ENCODE assay signal across 17 cellular contexts in the genomic region with DNA sequence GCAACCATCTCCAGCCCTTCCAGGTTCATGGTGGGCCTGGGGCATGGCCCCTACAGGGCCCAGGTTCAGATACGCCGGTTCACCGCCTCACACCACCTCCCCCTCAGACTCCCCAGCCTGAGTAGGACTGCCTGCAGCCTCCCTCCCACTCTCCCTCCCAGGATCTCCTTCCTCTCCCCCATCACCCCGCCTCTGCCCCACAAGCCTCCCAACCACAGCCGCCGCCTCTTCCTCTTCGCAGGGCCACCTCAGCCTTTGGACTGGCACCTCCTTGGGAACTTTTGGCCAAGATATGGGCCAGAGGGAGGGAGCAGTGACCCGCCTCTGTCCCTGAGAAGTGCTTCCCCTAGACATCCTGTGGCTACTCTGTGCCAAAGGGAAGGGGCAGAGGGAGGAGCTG. TPM values are rescaled to one million over a fixed set of nuclear protein-coding genes. Genes with fewer than 3 reads are reported as not detected.
A peak's percentile ranks its signal among the peaks of the same experiment; 100 is the strongest.
DNase-seq lines count a peak whose midpoint lies in the region; ATAC-seq, FAIRE-seq and TF ChIP-seq lines count a peak whose summit lies in the region.
"Had no signal": no experiment of that assay in that cellular context is flagged by ENCODE, and none has a peak within 500 bp of the region (broad histone marks: within the 10 kb centered on the region; RNA-seq: fewer than 3 reads in every experiment).

No MANE protein-coding gene starts in this region.

- H2BK120ac ChIP-seq in H9 (ENCODE audit: low read depth, low read length, poor library complexity, severe bottlenecking) = no peak overlapping the region

- H2BK12ac ChIP-seq in H9 (ENCODE audit: insufficient read length, low read depth, low read length) = no peak overlapping the region

- no peak overlapping the region for H3K4me3 ChIP-seq in K562
- H3K4me3 ChIP-seq: breast epithelium, heart left ventricle, pancreas had no signal

- H2AK5ac ChIP-seq in H9 (ENCODE audit: insufficient read length, low read length) = no peak overlapping the region

- no peak for TF ChIP-seq RAD21 in K562 (CRISPR knock-in tag; conservative IDR thresholded peaks at IDR 0.05 in 1 of 2, IDR thresholded peaks at IDR 0.05 in 1 of 2)

- H3K23me2 ChIP-seq in H9 (ENCODE audit: insufficient read length, low read depth, low read length, poor library complexity, severe bottlenecking) = peaks cover 15% of the 10 kb centered on the region

- POLR2A ChIA-PET in K562 (lab: Yijun Ruan, JAX) = no interaction called here

- H3K9me3 Mint-ChIP-seq in H9 = no peaks in the 10 kb centered on the region

- TF ChIP-seq CTCF in K562 (IDR thresholded peaks at IDR 0.05 in 2 of 3, conservative IDR thresholded peaks at IDR 0.05 in 1 of 3; ENCODE audit: insufficient read depth in 2 of 3, low read depth in 1 of 3, low read length in 3 of 3) = no peak
- no peak for TF ChIP-seq CTCF in H9 (conservative IDR thresholded peaks at IDR 0.05)

- no peak overlapping the region for H2AFZ ChIP-seq in K562 (ENCODE audit: low read depth, low read length)
- H2AFZ ChIP-seq in H9 (ENCODE audit: low read length) = no peak overlapping the region

- no peak overlapping the region; a peak in 1 of 7 replicates for H3K27ac Mint-ChIP-seq in H9

- no peak overlapping the region for H4K8ac ChIP-seq in H9 (replicated peaks; ENCODE audit: insufficient read length, low read depth, low read length)

- H3K23ac ChIP-seq in H9 (ENCODE audit: insufficient read length, low read depth, low read length) = no peak overlapping the region

- peaks cover 2% of the 10 kb centered on the region; the same call in 1 of the 3 replicates for H3K36me3 ChIP-seq in K562 (ENCODE audit: control insufficient read depth, insufficient read depth, low read length)
- H3K36me3 ChIP-seq: breast epithelium, heart left ventricle, pancreas had no signal

- H3K4me1 Mint-ChIP-seq in H9 = peaks cover 19 to 35% of the 10 kb centered on the region in 2 experiments

- in situ Hi-C loops in K562 (cut with MboI) = loop anchor here (25.0 kb wide), 4 partner anchors 528 to 778 kb away; a partner anchor contains a TSS

- H3K9me1 ChIP-seq in K562 (ENCODE audit: control insufficient read depth, insufficient read depth, low read length) = peaks cover 6% of the 10 kb centered on the region

- H3K4me1 ChIP-seq in K562 (replicated peaks in 1 of 2; ENCODE audit: control insufficient read depth in 2 of 2, insufficient read depth in 2 of 2, low read length in 2 of 2) (peaks cover 28 to 35% of the 10 kb centered on the region in 2 experiments), H9 (ENCODE audit: insufficient read depth, low read length) (peaks cover 9% of the 10 kb centered on the region; the same call in 1 of the 2 replicates)
- H3K4me1 ChIP-seq: breast epithelium had no signal

- no peak overlapping the region for H3K18ac ChIP-seq in H9 (ENCODE audit: insufficient read length, low read depth, low read length)

- H3K4me3 Mint-ChIP-seq in H9 = no peak overlapping the region

- no peaks in the 10 kb centered on the region for H3K79me1 ChIP-seq in H9 (ENCODE audit: insufficient read depth, low read depth, low read length, poor library complexity, severe bottlenecking)

- no peaks in the 10 kb centered on the region for H3K9me3 ChIP-seq in K562 (replicated peaks; ENCODE audit: control insufficient read depth, insufficient read depth, low read depth, low read length)
- H3K9me3 ChIP-seq in H9 (ENCODE audit: control insufficient read depth, low read depth, low read length) = no peaks in the 10 kb centered on the region
- H3K9me3 ChIP-seq: breast epithelium, heart left ventricle, pancreas had no signal

- no peak overlapping the region; the same call in 1 of the 2 replicates for H3K14ac ChIP-seq in H9 (ENCODE audit: insufficient read depth, low read length)

- H3K79me2 ChIP-seq in K562 (ENCODE audit: control insufficient read depth, insufficient read depth, low read length) = peaks cover 5% of the 10 kb centered on the region; the same call in 2 of the 3 replicates
- H3K79me2 ChIP-seq in H9 (ENCODE audit: insufficient read depth, low read length) = no peaks in the 10 kb centered on the region

- H2BK15ac ChIP-seq in H9 (ENCODE audit: low read depth, low read length) = no peak overlapping the region

- no peak overlapping the region for H3K4ac ChIP-seq in H9 (ENCODE audit: low read depth, low read length)

- peaks cover 10% of the 10 kb centered on the region for H3K27me3 Mint-ChIP-seq in H9 (ENCODE audit: low read depth)

- H4K20me1 ChIP-seq in K562 (replicated peaks; ENCODE audit: control insufficient read depth, insufficient read depth, low read length) (0 out of 2 replicates have a peak, but pooled peaks cover 12% of the 10 kb centered on the region), H9 (ENCODE audit: control insufficient read depth, insufficient read depth, insufficient read length) (peaks cover 3% of the 10 kb centered on the region)

- TF ChIP-seq POLR2A in K562 (conservative IDR thresholded peaks at IDR 0.05) = no peak

- H3K27ac ChIP-seq in K562 (ENCODE audit: extremely low read depth, low read depth, low read length) (no peak overlapping the region), H9 (ENCODE audit: insufficient read length, low read depth, low read length) (no peak overlapping the region)
- H3K27ac ChIP-seq: breast epithelium, heart left ventricle, pancreas had no signal

- H3K4me2 ChIP-seq in K562 (ENCODE audit: insufficient read depth, low read length) = no peak overlapping the region
- no peak overlapping the region for H3K4me2 ChIP-seq in H9 (ENCODE audit: insufficient read depth, insufficient read length, low read length)

- H3K27me3 ChIP-seq in K562 (ENCODE audit: control insufficient read depth in 2 of 2, insufficient read depth in 2 of 2, low read length in 2 of 2) (no peaks in the 10 kb centered on the region), H9 (ENCODE audit: insufficient read depth, low read length) (no peaks in the 10 kb centered on the region)
- H3K27me3 ChIP-seq: breast epithelium, heart left ventricle, pancreas had no signal

- no peak for TF ChIP-seq EP300 in K562 (IDR thresholded peaks at IDR 0.05; ENCODE audit: low read length)

- intact Hi-C loops in K562 (cut with micrococcal nuclease) = no loop called here

- ATAC-seq in K562 (no peak), GM21737 (IDR thresholded peaks at IDR 0.05; ENCODE audit: unreplicated experiment) (no peak), GM18870 (IDR thresholded peaks at IDR 0.05; ENCODE audit: unreplicated experiment) (no peak), GM19328 (IDR thresholded peaks at IDR 0.05; ENCODE audit: unreplicated experiment) (no peak)
- ATAC-seq: heart left ventricle, pancreas had no signal

- H3K9ac ChIP-seq in K562 (ENCODE audit: insufficient read depth in 1 of 2, low read depth in 2 of 2, low read length in 2 of 2) = peak overlapping the region in 1 of 2 experiments; percentile 84; a peak in 2 of 4 replicates
- H3K9ac ChIP-seq in H9 (ENCODE audit: extremely low read depth, insufficient read length, low read length) = no peak overlapping the region

- no peak overlapping the region for H4K91ac ChIP-seq in H9 (ENCODE audit: insufficient read length, low read depth, low read length)

- no peak for FAIRE-seq in K562 (lab: Jason Lieb, UNC)
- FAIRE-seq: endothelial cell of umbilical vein, pancreas had no signal

- CTCF ChIA-PET in K562 (lab: Yijun Ruan, JAX; ENCODE audit: low intra/inter-chr PET ratio) = no interaction called here

- no peak overlapping the region for H3K56ac ChIP-seq in H9 (ENCODE audit: insufficient read length, low read depth, low read length)

- no peak overlapping the region for H4K5ac ChIP-seq in H9 (ENCODE audit: insufficient read length, low read depth, low read length)

- WGBS in K562 (ENCODE audit: insufficient coverage, low coverage, missing lambda C conversion rate) = 25% methylated on average over 5 of the region's 8 CpGs
- WGBS in H9 (ENCODE audit: extremely low coverage, insufficient read length, low lambda C conversion rate) = no CpG with 5 or more reads among the region's 8 CpGs

- H2BK5ac ChIP-seq in H9 (ENCODE audit: insufficient read length, low read length) = no peak overlapping the region

- BruUV-seq in K562 (replicated peaks; lab: Mats Ljungman, UMichigan) = no TSS peak

- H2BK20ac ChIP-seq in H9 (ENCODE audit: low read depth, low read length, poor library complexity, severe bottlenecking) = no peak overlapping the region

- no peaks in the 10 kb centered on the region for H3K36me3 Mint-ChIP-seq in H9 (ENCODE audit: insufficient read depth in 1 of 3, low read depth in 3 of 3)

- peak; percentile 11 for DNase-seq in stimulated activated CD4-positive, alpha-beta T cell treated with anti-CD3 and anti-CD28 coated beads, Interleukin-4, amount 100 ng/mL, for 1 hour
- DNase-seq in stimulated activated CD4-positive, alpha-beta T cell treated with anti-CD3 and anti-CD28 coated beads, Interleukin-12 subunit alpha, Interleukin-12 subunit beta, amount 100 ng/mL, for 4 hours = no peak
- DNase-seq in NOMO-1 treated with dmso at 0.1 percent for 144 hours (lab: John Stamatoyannopoulos, UW; ENCODE audit: unreplicated experiment) (peak; percentile 24), K562 (ENCODE audit: extremely low read depth in 1 of 4, low spot score in 3 of 4) (peak; percentile 17 to 33 (median 22)), H9 (no peak)
- DNase-seq: C1 segment of cervical spinal cord; mammary epithelial cell; NCI-H1930; pancreas; stimulated activated naive CD4-positive, alpha-beta T cell had no signal

- H3T11ph ChIP-seq in H9 (ENCODE audit: low read length) = no peak overlapping the region

RNA-seq across cellular contexts. Expression of a gene that starts 9.3 kb away (rescaled TPM):
- total RNA-seq in K562 (2011; cell fraction: chromatin; rRNA removed; ENCODE audit: low replicate concordance) = 32.6 and 43.2 TPM in 2 replicates
- total RNA-seq in K562 (2011; cell fraction: nucleolus; rRNA removed) = 16.7 and 18.7 TPM in 2 replicates
- total RNA-seq in K562 (2011; cell fraction: nucleoplasm; rRNA removed) = 49.0 and 80.9 TPM in 2 replicates
- total RNA-seq in K562 (2014; rRNA removed) (2.9 and 4.2 TPM in 2 replicates), K562 (2014; rRNA removed; fragmentation: Illumina TruSeq; extraction: Trizol) (2.9 and 4.0 TPM in 2 replicates), K562 (2015; rRNA removed; fragmentation: Illumina TruSeq; extraction: Trizol) (3.2 and 4.1 TPM in 2 replicates), K562 (2021) (4.8 and 7.6 TPM in 2 replicates), H9 (2021) (2.6 and 3.0 TPM in 2 replicates)
- polyA plus RNA-seq in K562 (2011; rRNA removed) (7.1 and 9.5 TPM in 2 replicates), K562 (2014; fragmentation: Illumina TruSeq; extraction: Trizol) (6.3 and 7.9 TPM in 2 replicates), K562 (2014; fragmentation: Nextera tagmentation; extraction: Ambion mirVana) (1 to 10 TPM; 2.5 to 3.2 TPM), K562 (2014; rRNA removed) (6.2 and 6.6 TPM in 2 replicates)
- 1.7 and 3.2 TPM in 2 replicates for polyA plus RNA-seq in K562 (2011; cell fraction: cytosol; rRNA removed)
- polyA plus RNA-seq in K562 (2011; cell fraction: nucleus; rRNA removed) = 57.8 and 62.2 TPM in 2 replicates
- 6.0 and 9.6 TPM in 2 replicates for polyA plus RNA-seq in K562 (2012)
- polyA minus RNA-seq in K562 (2011; rRNA and poly(A)+ RNA removed) = 2.1 and 4.6 TPM in 2 replicates
- polyA minus RNA-seq in K562 (2011; cell fraction: cytosol; rRNA and poly(A)+ RNA removed) = 0.91 TPM in 1 of 2 replicates, not detected in the other
- polyA minus RNA-seq in K562 (2011; cell fraction: nucleus; rRNA and poly(A)+ RNA removed) = 5.5 and 11.3 TPM in 2 replicates

RNA-seq across cellular contexts. Expression of a gene that starts 16.1 kb away (rescaled TPM):
- 146 and 468 TPM in 2 replicates for total RNA-seq in K562 (2011; cell fraction: chromatin; rRNA removed; ENCODE audit: low replicate concordance)
- 65.4 and 98.2 TPM in 2 replicates for total RNA-seq in K562 (2011; cell fraction: nucleolus; rRNA removed)
- 193 and 258 TPM in 2 replicates for total RNA-seq in K562 (2011; cell fraction: nucleoplasm; rRNA removed)
- total RNA-seq in K562 (2014; rRNA removed) (47.5 and 51.3 TPM in 2 replicates), K562 (2014; rRNA removed; fragmentation: Illumina TruSeq; extraction: Trizol) (67.1 and 72.2 TPM in 2 replicates), K562 (2015; rRNA removed; fragmentation: Illumina TruSeq; extraction: Trizol) (58.4 and 60.7 TPM in 2 replicates), K562 (2021) (41.6 and 54.3 TPM in 2 replicates), H9 (2021) (120 and 125 TPM in 2 replicates)
- polyA plus RNA-seq in K562 (2011; rRNA removed) (73.5 and 79.9 TPM in 2 replicates), K562 (2014; fragmentation: Illumina TruSeq; extraction: Trizol) (61.1 and 61.2 TPM in 2 replicates), K562 (2014; fragmentation: Nextera tagmentation; extraction: Ambion mirVana) (10 to 100 TPM; 13.5 to 18.6 TPM), K562 (2014; rRNA removed) (59.5 and 61.8 TPM in 2 replicates)
- 7.7 and 23.2 TPM in 2 replicates for polyA plus RNA-seq in K562 (2011; cell fraction: cytosol; rRNA removed)
- 116 and 157 TPM in 2 replicates for polyA plus RNA-seq in K562 (2011; cell fraction: nucleus; rRNA removed)
- 42.3 and 50.2 TPM in 2 replicates for polyA plus RNA-seq in K562 (2012)
- polyA minus RNA-seq in K562 (2011; rRNA and poly(A)+ RNA removed) = 82.2 and 103 TPM in 2 replicates
- polyA minus RNA-seq in K562 (2011; cell fraction: cytosol; rRNA and poly(A)+ RNA removed) = 25.0 and 32.5 TPM in 2 replicates
- 36.2 and 78.1 TPM in 2 replicates for polyA minus RNA-seq in K562 (2011; cell fraction: nucleus; rRNA and poly(A)+ RNA removed)

RNA-seq across cellular contexts. Expression of a gene that starts 51.1 kb away (rescaled TPM):
- total RNA-seq in K562 (2011; cell fraction: chromatin; rRNA removed; ENCODE audit: low replicate concordance) = 7.6 and 17.3 TPM in 2 replicates
- total RNA-seq in K562 (2011; cell fraction: nucleolus; rRNA removed) = 26.8 and 34.0 TPM in 2 replicates
- total RNA-seq in K562 (2011; cell fraction: nucleoplasm; rRNA removed) = 22.0 and 23.0 TPM in 2 replicates
- total RNA-seq in K562 (2014; rRNA removed) (171 and 204 TPM in 2 replicates), K562 (2014; rRNA removed; fragmentation: Illumina TruSeq; extraction: Trizol) (85.8 and 114 TPM in 2 replicates), K562 (2015; rRNA removed; fragmentation: Illumina TruSeq; extraction: Trizol) (108 and 112 TPM in 2 replicates), K562 (2021) (147 and 148 TPM in 2 replicates), H9 (2021) (133 and 139 TPM in 2 replicates)
- polyA plus RNA-seq in K562 (2011; rRNA removed) (88.9 and 97.4 TPM in 2 replicates), K562 (2014; fragmentation: Illumina TruSeq; extraction: Trizol) (204 and 239 TPM in 2 replicates), K562 (2014; fragmentation: Nextera tagmentation; extraction: Ambion mirVana) (10 to 100 TPM; 15.2 to 54.4 TPM), K562 (2014; rRNA removed) (161 and 168 TPM in 2 replicates)
- polyA plus RNA-seq in K562 (2011; cell fraction: cytosol; rRNA removed) = 141 and 176 TPM in 2 replicates
- 72.2 and 89.1 TPM in 2 replicates for polyA plus RNA-seq in K562 (2011; cell fraction: nucleus; rRNA removed)
- polyA plus RNA-seq in K562 (2012) = 76.1 and 130 TPM in 2 replicates
- 48.1 and 61.6 TPM in 2 replicates for polyA minus RNA-seq in K562 (2011; rRNA and poly(A)+ RNA removed)
- polyA minus RNA-seq in K562 (2011; cell fraction: cytosol; rRNA and poly(A)+ RNA removed) = 36.0 and 44.2 TPM in 2 replicates
- 11.2 and 12.2 TPM in 2 replicates for polyA minus RNA-seq in K562 (2011; cell fraction: nucleus; rRNA and poly(A)+ RNA removed)

RNA-seq across cellular contexts. Expression of a gene that starts 58.4 kb away (rescaled TPM):
- total RNA-seq in K562 (2011; cell fraction: chromatin; rRNA removed; ENCODE audit: low replicate concordance) = not detected in 2 replicates
- total RNA-seq in K562 (2011; cell fraction: nucleolus; rRNA removed) = 0.67 TPM in 1 of 2 replicates, not detected in the other
- 1.0 TPM in 1 of 2 replicates, not detected in the other for total RNA-seq in K562 (2011; cell fraction: nucleoplasm; rRNA removed)
- total RNA-seq in K562 (2014; rRNA removed) (0.82 TPM in 1 of 2 replicates, not detected in the other), K562 (2014; rRNA removed; fragmentation: Illumina TruSeq; extraction: Trizol) (not detected in 2 replicates), K562 (2015; rRNA removed; fragmentation: Illumina TruSeq; extraction: Trizol) (not detected in 2 replicates), K562 (2021) (0.29 and 0.31 TPM in 2 replicates), H9 (2021) (14.3 and 20.2 TPM in 2 replicates)
- polyA plus RNA-seq in K562 (2011; rRNA removed) (0.13 and 0.24 TPM in 2 replicates), K562 (2014; fragmentation: Illumina TruSeq; extraction: Trizol) (not detected in 2 replicates), K562 (2014; fragmentation: Nextera tagmentation; extraction: Ambion mirVana) (not detected), K562 (2014; rRNA removed) (0.28 and 0.44 TPM in 2 replicates)
- polyA plus RNA-seq in K562 (2011; cell fraction: cytosol; rRNA removed) = 0.73 TPM in 1 of 2 replicates, not detected in the other
- 1.5 TPM in 2 replicates for polyA plus RNA-seq in K562 (2011; cell fraction: nucleus; rRNA removed)
- 0.09 TPM in 1 of 2 replicates, not detected in the other for polyA plus RNA-seq in K562 (2012)
- not detected in 2 replicates for polyA minus RNA-seq in K562 (2011; rRNA and poly(A)+ RNA removed)
- not detected in 2 replicates for polyA minus RNA-seq in K562 (2011; cell fraction: cytosol; rRNA and poly(A)+ RNA removed)
- polyA minus RNA-seq in K562 (2011; cell fraction: nucleus; rRNA and poly(A)+ RNA removed) = 0.54 TPM in 1 of 2 replicates, not detected in the other
- total RNA-seq: breast epithelium; heart left ventricle; mammary epithelial cell; pancreas; T-helper 2 cell treated with Interferon-gamma antibody and Interleukin-4, amounts not matched to agents 100 ng/mL and 5 ng/mL, for 36 hours had no signal
- polyA plus RNA-seq: endothelial cell of umbilical vein, heart left ventricle, mammary epithelial cell, pancreas had no signal

Comparison
In these comparisons a context has a peak if more than half of its experiments do, and no peak if none do; other contexts are left out.
1. DNase-seq: peak in stimulated activated CD4-positive, alpha-beta T cell treated with anti-CD3 and anti-CD28 coated beads, Interleukin-4, amount 100 ng/mL, for 1 hour (single experiment), NOMO-1 treated with dmso at 0.1 percent for 144 hours (single experiment) and K562 (4 of 4); none in stimulated activated CD4-positive, alpha-beta T cell treated with anti-CD3 and anti-CD28 coated beads, Interleukin-12 subunit alpha, Interleukin-12 subunit beta, amount 100 ng/mL, for 4 hours (single experiment) and H9 (single experiment).